In the genomic region with DNA sequence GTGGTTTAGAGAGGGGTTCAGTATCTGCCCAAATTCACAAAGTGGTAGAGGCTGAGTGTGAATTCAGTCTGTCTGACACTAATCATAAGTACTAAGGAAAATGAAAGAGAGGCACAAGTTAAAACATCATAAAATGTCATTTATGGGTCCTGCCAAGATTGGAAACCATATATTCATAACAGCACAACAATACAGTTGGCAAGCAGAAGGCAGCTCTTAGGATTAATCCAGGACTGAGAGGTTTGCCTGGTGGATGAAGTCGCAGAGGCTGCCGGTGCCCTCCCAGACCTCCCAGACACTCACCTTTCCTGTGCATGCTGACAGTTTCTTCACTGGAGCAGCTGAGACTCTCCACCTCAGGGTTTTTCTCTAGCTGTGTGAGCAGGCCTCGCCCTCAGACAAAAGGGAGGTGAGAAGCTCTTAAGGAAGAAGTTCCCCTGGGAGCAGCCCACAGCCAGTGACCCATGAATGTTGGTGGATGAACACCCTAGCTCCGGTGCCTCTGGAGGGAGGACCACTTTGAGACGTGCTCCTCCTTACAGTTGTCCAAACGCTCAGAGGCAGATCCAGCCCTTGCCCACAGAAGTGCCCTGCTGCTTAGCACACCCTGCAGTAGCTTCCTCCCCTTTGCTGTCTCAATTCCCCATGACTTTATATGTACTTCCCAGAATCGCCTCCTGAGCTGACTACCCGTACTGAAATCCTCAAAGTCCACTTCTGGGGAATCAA, we compare ENCODE assay signal across 11 cellular contexts. TPM values are rescaled to one million over a fixed set of nuclear protein-coding genes. Genes with fewer than 3 reads are reported as not detected.
DNase-seq lines count a peak whose midpoint lies in the region; ATAC-seq and TF ChIP-seq lines count a peak whose summit lies in the region.
"Had no signal": no experiment of that assay in that cellular context is flagged by ENCODE, and none has a peak within 500 bp of the region (broad histone marks: within the 10 kb centered on the region; RNA-seq: fewer than 3 reads in every experiment).

No MANE protein-coding gene starts in this region.

- H3K4me3 Mint-ChIP-seq in CD14-positive monocyte (no peak overlapping the region), Caco-2 (ENCODE audit: unreplicated experiment) (no peak overlapping the region)

- H3K27me3 Mint-ChIP-seq in CD14-positive monocyte (ENCODE audit: low read depth in 3 of 3), result peaks cover 0 to 2% (median 2%) of the 10 kb centered on the region in 3 donors
- no peaks in the 10 kb centered on the region for H3K27me3 Mint-ChIP-seq in Caco-2 (ENCODE audit: insufficient read depth, unreplicated experiment)

- H3K27ac Mint-ChIP-seq in CD14-positive monocyte (peak overlapping the region; percentile 8 to 78 (median 63)), Caco-2 (ENCODE audit: unreplicated experiment) (no peak overlapping the region)

- H3F3A ChIP-seq in Loucy (ENCODE audit: low read depth), result no peaks in the 10 kb centered on the region

- H3K4me2 ChIP-seq in Loucy (ENCODE audit: low read depth, low read length, poor library complexity, severe bottlenecking), result no peak overlapping the region
- H3K4me2 ChIP-seq in neuronal stem cell (ENCODE audit: insufficient read depth, low read length, poor library complexity, severe bottlenecking), result no peak overlapping the region

- H3K36me3 ChIP-seq in Loucy (ENCODE audit: insufficient read depth, low read length) (no peaks in the 10 kb centered on the region), neuronal stem cell (replicated peaks in 1 of 2; ENCODE audit: control insufficient read depth in 2 of 2, insufficient read depth in 2 of 2, low read length in 2 of 2) (peaks cover 0 to 3% of the 10 kb centered on the region in 2 donors), Caco-2 (ENCODE audit: control insufficient read depth, insufficient read depth, low read length) (no peaks in the 10 kb centered on the region)
- H3K36me3 ChIP-seq: cardiac muscle cell had no signal

- no peak overlapping the region for H2AK5ac ChIP-seq in neuronal stem cell (ENCODE audit: low read depth, low read length)

- H2AFZ ChIP-seq in Loucy (ENCODE audit: low read length), result 0 out of 2 replicates have a peak overlapping the region, but pooled peaks have one; percentile 44
- no peak overlapping the region for H2AFZ ChIP-seq in neuronal stem cell (ENCODE audit: low read length)

- H2BK12ac ChIP-seq in neuronal stem cell (ENCODE audit: low read length), result no peak overlapping the region

- H3K9me3 Mint-ChIP-seq in CD14-positive monocyte, result no peaks in the 10 kb centered on the region
- H3K9me3 Mint-ChIP-seq in Caco-2 (ENCODE audit: unreplicated experiment), result no peaks in the 10 kb centered on the region

- H3K27me3 ChIP-seq in Loucy (ENCODE audit: insufficient read depth, low read length, poor library complexity, severe bottlenecking), result no peaks in the 10 kb centered on the region
- H3K27me3 ChIP-seq in neuronal stem cell (ENCODE audit: control insufficient read depth in 3 of 3, insufficient read depth in 3 of 3, low read depth in 1 of 3, low read length in 3 of 3), result no peaks in the 10 kb centered on the region
- H3K27me3 ChIP-seq in Caco-2 (replicated peaks; ENCODE audit: control insufficient read depth, insufficient read depth, low read length), result no peaks in the 10 kb centered on the region
- H3K27me3 ChIP-seq: cardiac muscle cell had no signal

- intact Hi-C loops in CD14-positive monocyte (cut with micrococcal nuclease) (no loop called here), left cardiac atrium (cut with DNase I) (no loop called here), Caco-2 (cut with micrococcal nuclease; ENCODE audit: unreplicated experiment) (no loop called here)

- H3K4me3 ChIP-seq in Loucy (ENCODE audit: low read length, poor library complexity, severe bottlenecking) (no peak overlapping the region), neuronal stem cell (ENCODE audit: low read length in 2 of 2) (no peak overlapping the region), Caco-2 (ENCODE audit: low read depth, low read length) (no peak overlapping the region)
- H3K4me3 ChIP-seq: cardiac muscle cell had no signal

- H3K9me2 ChIP-seq in Loucy (replicated peaks; ENCODE audit: low read depth, low read length), result no peaks in the 10 kb centered on the region

- H3K9ac ChIP-seq in Loucy (ENCODE audit: low read depth, low read length, poor library complexity, severe bottlenecking) (no peak overlapping the region), neuronal stem cell (ENCODE audit: low read depth, low read length, poor library complexity) (peak overlapping the region; percentile 53)

- H2BK5ac ChIP-seq in neuronal stem cell (ENCODE audit: low read length), result no peak overlapping the region

- no peaks in the 10 kb centered on the region for H3K79me2 ChIP-seq in Loucy (ENCODE audit: insufficient read depth, low read length)

- H3K27ac ChIP-seq in neuronal stem cell (replicated peaks; ENCODE audit: low read length), result no peak overlapping the region
- H3K27ac ChIP-seq: cardiac muscle cell had no signal

- WGBS in neuronal stem cell (ENCODE audit: extremely low coverage in 2 of 2, insufficient read length in 2 of 2, insufficient replicate concordance in 1 of 2), 2 donors, result no CpG with 5 or more reads among the region's 8 CpGs

- H3K9me3 ChIP-seq in Loucy (ENCODE audit: insufficient read depth, low read depth, low read length), result no peaks in the 10 kb centered on the region
- peaks cover 0 to 5% of the 10 kb centered on the region in 2 donors for H3K9me3 ChIP-seq in neuronal stem cell (replicated peaks in 1 of 2; ENCODE audit: control insufficient read depth in 2 of 2, insufficient read depth in 1 of 2, low read depth in 1 of 2, low read length in 2 of 2)
- H3K9me3 ChIP-seq in Caco-2, result no peaks in the 10 kb centered on the region

- H2BK15ac ChIP-seq in neuronal stem cell (ENCODE audit: low read length), result no peak overlapping the region

- H4K8ac ChIP-seq in neuronal stem cell (ENCODE audit: low read depth, low read length), result no peak overlapping the region

- H3K79me1 ChIP-seq in neuronal stem cell (ENCODE audit: low read depth, low read length), result no peaks in the 10 kb centered on the region

- no peak overlapping the region for H3K23ac ChIP-seq in neuronal stem cell (ENCODE audit: low read depth, low read length, poor library complexity)

- H3K4me1 Mint-ChIP-seq in CD14-positive monocyte (peaks cover 29% of the 10 kb centered on the region), Caco-2 (ENCODE audit: low read depth, unreplicated experiment) (no peaks in the 10 kb centered on the region)

- peaks cover 7 to 12% of the 10 kb centered on the region in 2 donors for H3K36me3 Mint-ChIP-seq in CD14-positive monocyte
- no peaks in the 10 kb centered on the region for H3K36me3 Mint-ChIP-seq in Caco-2 (ENCODE audit: insufficient read depth, unreplicated experiment)

- H3K4ac ChIP-seq in neuronal stem cell (ENCODE audit: low read length), result no peak overlapping the region

- peak overlapping the region; percentile 20 for H3K18ac ChIP-seq in neuronal stem cell (ENCODE audit: low read length)

- POLR2A ChIA-PET in Caco-2 (lab: Charles Lee), result no interaction called here

- no peak for TF ChIP-seq CTCF in CD14-positive monocyte (IDR thresholded peaks at IDR 0.05)
- no peak for TF ChIP-seq CTCF in Loucy (conservative IDR thresholded peaks at IDR 0.05; ENCODE audit: low read length)
- no peak for TF ChIP-seq CTCF in Caco-2 (IDR thresholded peaks at IDR 0.05; ENCODE audit: insufficient read depth in 1 of 2, low read depth in 1 of 2, low read length in 1 of 2, severe bottlenecking in 1 of 2, unreplicated experiment in 1 of 2)

- H3K4me1 ChIP-seq in Loucy (ENCODE audit: insufficient read depth, low read length, poor library complexity, severe bottlenecking), result peaks cover 7% of the 10 kb centered on the region
- peaks cover 3 to 7% of the 10 kb centered on the region in 2 donors for H3K4me1 ChIP-seq in neuronal stem cell (ENCODE audit: control insufficient read depth in 2 of 2, insufficient read depth in 1 of 2, low read depth in 1 of 2, low read length in 2 of 2)
- H3K4me1 ChIP-seq in Caco-2, result no peaks in the 10 kb centered on the region; the same call in 1 of the 2 replicates

- no peak overlapping the region for H3K14ac ChIP-seq in neuronal stem cell (ENCODE audit: low read length)

- H4K20me1 ChIP-seq in Loucy (ENCODE audit: insufficient read depth, low read length, poor library complexity, severe bottlenecking), result no peaks in the 10 kb centered on the region

- H4K91ac ChIP-seq in neuronal stem cell (ENCODE audit: low read depth, low read length, poor library complexity), result no peak overlapping the region

- BruUV-seq in Caco-2 (replicated peaks; lab: Mats Ljungman, UMichigan), result no TSS peak

- ATAC-seq in left cardiac atrium, result peak in 1 of 2 donors; percentile 20
- ATAC-seq in GM19467 (IDR thresholded peaks at IDR 0.05; ENCODE audit: unreplicated experiment), result no peak

- CTCF ChIA-PET in Caco-2 (lab: Charles Lee), result no interaction called here

- DNase-seq in CD14-positive monocyte (ENCODE audit: low spot score) (no peak), left cardiac atrium (peak; percentile 21), neuronal stem cell (ENCODE audit: low spot score) (no peak), putamen (ENCODE audit: low spot score) (no peak), Caco-2 (no peak), NCI-H2107 (lab: John Stamatoyannopoulos, UW) (no peak)
- DNase-seq: MV-4-11, NCI-H446 treated with DMSO at 0.1 percent for 48 hours had no signal

- H2BK120ac ChIP-seq in neuronal stem cell (ENCODE audit: low read depth, low read length), result no peak overlapping the region

RNA-seq across cellular contexts. Expression of a gene that starts 43.7 kb away (rescaled TPM):
- polyA plus RNA-seq in CD14-positive monocyte, result 1 to 10 TPM in 1 of 2 donors, under 1 TPM in 1; 0.57 to 1.2 TPM
- total RNA-seq in left cardiac atrium, result 1 to 10 TPM; 6.8 to 9.3 TPM
- 2.0 TPM for polyA plus RNA-seq in neuronal stem cell (2013, experiment 1 of 2)
- 2.2 TPM for polyA plus RNA-seq in neuronal stem cell (2013, experiment 2 of 2)
- 11.5 and 12.2 TPM in 2 replicates for total RNA-seq in Caco-2 (2022)
